15 cellular contexts compared by ENCODE assay signal in genomic region chr3:143480306-143480852, GRCh38.
DNase-seq lines count a peak whose midpoint lies in the region; ATAC-seq and TF ChIP-seq lines count a peak whose summit lies in the region.
"Had no signal": no experiment of that assay in that cellular context is flagged by ENCODE, and none has a peak within 500 bp of the region (broad histone marks: within the 10 kb centered on the region; RNA-seq: fewer than 3 reads in every experiment).

No MANE protein-coding gene starts in this region.

- 58 to 70% methylated on average over 5 of the region's 5 CpGs for whole genome bisulfite sequencing in thyroid gland, 2 donors

- no peak overlapping the region for H3K4me2 ChIP-seq in skeletal muscle satellite cell (ENCODE audit: low read length)
- H3K4me2 ChIP-seq: BLaER1 treated with 17β-estradiol and CSF1 and Interleukin-3, amounts not matched to agents 10 nM and 100 nM had no signal

- peaks cover 45% of the 10 kb centered on the region for H3K4me1 ChIP-seq in skeletal muscle satellite cell (ENCODE audit: control insufficient read depth, insufficient read depth, low read length)
- no peaks in the 10 kb centered on the region for H3K4me1 ChIP-seq in thyroid gland

- peak overlapping the region; percentile 58 for H3K9ac ChIP-seq in skeletal muscle satellite cell (ENCODE audit: low read depth, low read length)
- H3K9ac ChIP-seq: BLaER1 treated with 17β-estradiol and CSF1 and Interleukin-3, amounts not matched to agents 10 nM and 100 nM had no signal

- H3K36me3 ChIP-seq in brain microvascular endothelial cell (replicated peaks): no peaks in the 10 kb centered on the region
- no peaks in the 10 kb centered on the region for H3K36me3 ChIP-seq in skeletal muscle satellite cell (ENCODE audit: insufficient read depth, low read length)
- no peaks in the 10 kb centered on the region for H3K36me3 ChIP-seq in thyroid gland

- H3K4me3 ChIP-seq in brain microvascular endothelial cell (ENCODE audit: low read depth, low read length) (no peak overlapping the region), skeletal muscle satellite cell (ENCODE audit: low read length) (peak overlapping the region; percentile 20), thyroid gland (replicated peaks in 1 of 3) (no peak overlapping the region)
- H3K4me3 ChIP-seq: BLaER1 treated with 17β-estradiol and CSF1 and Interleukin-3, amounts not matched to agents 10 nM and 100 nM; coronary artery had no signal

- H3K27ac ChIP-seq in brain microvascular endothelial cell (no peak overlapping the region), thyroid gland (no peak overlapping the region)
- H3K27ac ChIP-seq: BLaER1 treated with 17β-estradiol and CSF1 and Interleukin-3, amounts not matched to agents 10 nM and 100 nM; coronary artery had no signal

- ATAC-seq in HG02759 (IDR thresholded peaks at IDR 0.05; ENCODE audit: unreplicated experiment): no peak
- ATAC-seq: T-helper 17 cell had no signal

- intact Hi-C loops in thyroid gland (cut with DNase I): no loop called here

- in situ Hi-C loops in brain microvascular endothelial cell (cut with HindIII; ENCODE audit: low pct_ligation_motif_present, low sequenced_read_pairs): no loop called here

- TF ChIP-seq CTCF in brain microvascular endothelial cell (IDR thresholded peaks at IDR 0.05; ENCODE audit: low read depth, low read length, missing control alignments) (no peak), thyroid gland (IDR thresholded peaks at IDR 0.05) (no peak)

- no peaks in the 10 kb centered on the region for H3K9me3 ChIP-seq in skeletal muscle satellite cell (replicated peaks; ENCODE audit: low read length)
- H3K9me3 ChIP-seq in thyroid gland: no peaks in the 10 kb centered on the region
- H3K9me3 ChIP-seq: BLaER1 treated with 17β-estradiol and CSF1 and Interleukin-3, amounts not matched to agents 10 nM and 100 nM had no signal

- DNase-seq in ELR (ENCODE audit: low read depth) (peak; percentile 53), brain microvascular endothelial cell (peak; percentile 74), iris pigment epithelial cell (ENCODE audit: low read depth) (peak; percentile 20), thyroid gland (no peak), NCI-H1436 treated with DMSO at 0.1 percent for 48 hours (lab: John Stamatoyannopoulos, UW) (no peak)
- DNase-seq in activated CD8-positive, alpha-beta memory T cell treated with anti-CD3 and anti-CD28 coated beads, Interleukin-2, amount 50 U/mL, for 4 hours: no peak
- DNase-seq: MM.1S; posterior cingulate gyrus; stimulated activated CD4-positive, alpha-beta T cell treated with anti-CD3 and anti-CD28 coated beads, Interleukin-15, amount 100 ng/mL, for 24 hours; substantia nigra; T-helper 17 cell had no signal

- H3K27me3 ChIP-seq in brain microvascular endothelial cell (replicated peaks): no peaks in the 10 kb centered on the region
- no peaks in the 10 kb centered on the region for H3K27me3 ChIP-seq in skeletal muscle satellite cell (ENCODE audit: control insufficient read depth, insufficient read depth, low read length)
- no peaks in the 10 kb centered on the region for H3K27me3 ChIP-seq in thyroid gland
- H3K27me3 ChIP-seq: BLaER1 treated with 17β-estradiol and CSF1 and Interleukin-3, amounts not matched to agents 10 nM and 100 nM had no signal

- no peak for TF ChIP-seq POLR2A in thyroid gland (IDR thresholded peaks at IDR 0.05)

Comparison
In these comparisons a context has a peak if more than half of its experiments do, and no peak if none do; other contexts are left out.
1. DNase-seq: peak in ELR (single experiment), brain microvascular endothelial cell (single experiment) and iris pigment epithelial cell (single experiment); none in activated CD8-positive, alpha-beta memory T cell treated with anti-CD3 and anti-CD28 coated beads, Interleukin-2, amount 50 U/mL, for 4 hours (single experiment), thyroid gland (0 of 2) and NCI-H1436 treated with DMSO at 0.1 percent for 48 hours (single experiment).